In genomic region chr19:34408421-34408820, GRCh38 we compare ENCODE assay signal across 24 cellular contexts.
"Had no signal": no experiment of that assay in that cellular context is flagged by ENCODE, and none has a peak within 500 bp of the region (broad histone marks: within the 10 kb centered on the region; RNA-seq: fewer than 3 reads in every experiment).

No MANE protein-coding gene starts in this region.

- H3K4me2 ChIP-seq: smooth muscle cell had no signal

- H3K9me3 Mint-ChIP-seq: activated CD4-positive, alpha-beta T cell treated with anti-CD3 and anti-CD28 coated beads, Interleukin-2, amount 10 ng/mL, durations not matched to agents 7 days and 5 days; activated naive CD4-positive, alpha-beta T cell treated with anti-CD3 and anti-CD28 coated beads, Interleukin-2, amount 50 U/mL, for 72 hours; naive B cell; T-cell; T-helper 2 cell treated with Interferon-gamma antibody and Interleukin-4, amounts not matched to agents 5 μg/mL and 100 μg/mL, for 36 hours had no signal

- H3K9me3 ChIP-seq: heart left ventricle, right lobe of liver, upper lobe of left lung had no signal

- H3K27ac ChIP-seq: epithelial cell of prostate, heart left ventricle, parathyroid adenoma, right lobe of liver, upper lobe of left lung had no signal

- H3K9ac ChIP-seq: parathyroid adenoma had no signal

- H3K79me2 ChIP-seq: parathyroid adenoma had no signal

- ATAC-seq: activated CD4-positive, CD25-positive, alpha-beta regulatory T cell treated with anti-CD3 and anti-CD28 coated beads, Interleukin-2, amount 50 U/mL, for 24 hours; activated CD8-positive, alpha-beta T cell treated with anti-CD3 and anti-CD28 coated beads, Interleukin-2, amount 10 ng/mL, durations not matched to agents 7 days and 5 days; activated naive CD4-positive, alpha-beta T cell treated with anti-CD3 and anti-CD28 coated beads, Interleukin-2, amount 50 U/mL, for 72 hours; heart left ventricle; right lobe of liver; stimulated activated naive CD8-positive, alpha-beta T cell treated with anti-CD3 and anti-CD28 coated beads, Interleukin-15, Interleukin-2, amounts not matched to agents 100 U/mL and 50 U/mL, for 24 hours; T-cell had no signal

- H2AFZ ChIP-seq: parathyroid adenoma had no signal

- H3K4me3 ChIP-seq: dorsolateral prefrontal cortex, heart left ventricle, right lobe of liver, smooth muscle cell, upper lobe of left lung had no signal

- H3K27ac Mint-ChIP-seq: activated CD4-positive, alpha-beta T cell treated with anti-CD3 and anti-CD28 coated beads, Interleukin-2, amount 10 ng/mL, durations not matched to agents 7 days and 5 days; activated CD8-positive, alpha-beta T cell treated with anti-CD3 and anti-CD28 coated beads, Interleukin-2, amount 10 ng/mL, durations not matched to agents 7 days and 5 days; T-cell; T-helper 2 cell treated with Interferon-gamma antibody and Interleukin-4, amounts not matched to agents 5 μg/mL and 100 μg/mL, for 36 hours had no signal

- H3K4me3 Mint-ChIP-seq: activated CD4-positive, alpha-beta T cell treated with anti-CD3 and anti-CD28 coated beads, Interleukin-2, amount 10 ng/mL, durations not matched to agents 7 days and 5 days; activated CD8-positive, alpha-beta T cell treated with anti-CD3 and anti-CD28 coated beads, Interleukin-2, amount 10 ng/mL, durations not matched to agents 7 days and 5 days; T-cell; T-helper 2 cell treated with Interferon-gamma antibody and Interleukin-4, amounts not matched to agents 5 μg/mL and 100 μg/mL, for 36 hours had no signal

- H3K4me1 ChIP-seq: parathyroid adenoma had no signal

- FAIRE-seq: colon, islet of Langerhans had no signal

- H3K27me3 Mint-ChIP-seq: activated CD4-positive, alpha-beta T cell treated with anti-CD3 and anti-CD28 coated beads, Interleukin-2, amount 10 ng/mL, durations not matched to agents 7 days and 5 days; brain; naive B cell; T-cell had no signal

- DNase-seq: activated CD4-positive, alpha-beta T cell treated with anti-CD3 and anti-CD28 coated beads, Interleukin-2, amount 10 ng/mL, durations not matched to agents 7 days and 5 days; activated CD8-positive, alpha-beta T cell treated with anti-CD3 and anti-CD28 coated beads, Interleukin-2, amount 10 ng/mL, durations not matched to agents 7 days and 5 days; activated gamma-delta T cell; activated T-cell treated with anti-CD3 and anti-CD28 coated beads, Interleukin-2, amount 50 U/mL, for 48 hours; central memory CD4-positive, alpha-beta T cell; heart left ventricle; naive B cell; nucleus accumbens; stimulated activated CD4-positive, alpha-beta T cell treated with anti-CD3 and anti-CD28 coated beads, Interleukin-2, amount 100 ng/mL, for 48 hours; stimulated activated CD8-positive, alpha-beta memory T cell treated with anti-CD3 and anti-CD28 coated beads, Interleukin-4, amount 100 ng/mL, for 48 hours; stimulated activated naive CD8-positive, alpha-beta T cell treated with anti-CD3 and anti-CD28 coated beads, Interleukin-15, Interleukin-2, amounts not matched to agents 100 U/mL and 50 U/mL, for 24 hours; T-cell; upper lobe of left lung had no signal

- H3K27me3 ChIP-seq: dorsolateral prefrontal cortex, heart left ventricle, right lobe of liver, upper lobe of left lung had no signal
